In genomic region chr3:14141144-14141543, GRCh38 we compare ENCODE assay signal across 11 cellular contexts. TPM values are rescaled to one million over a fixed set of nuclear protein-coding genes. Genes with fewer than 3 reads are reported as not detected.
DNase-seq lines count a peak whose midpoint lies in the region; ATAC-seq and TF ChIP-seq lines count a peak whose summit lies in the region.
"Had no signal": no experiment of that assay in that cellular context is flagged by ENCODE, and none has a peak within 500 bp of the region (broad histone marks: within the 10 kb centered on the region; RNA-seq: fewer than 3 reads in every experiment).

No MANE protein-coding gene starts in this region.

- peaks cover 47% of the 10 kb centered on the region for H3K36me3 Mint-ChIP-seq in activated naive CD4-positive, alpha-beta T cell treated with anti-CD3 and anti-CD28 coated beads, Interleukin-2, amount 10 ng/mL, durations not matched to agents 7 days and 5 days
- peaks cover 7 to 18% of the 10 kb centered on the region in 2 donors for H3K36me3 Mint-ChIP-seq in activated naive CD4-positive, alpha-beta T cell treated with anti-CD3 and anti-CD28 coated beads, Interleukin-2, amount 50 U/mL, for 72 hours
- peaks cover 47% of the 10 kb centered on the region for H3K36me3 Mint-ChIP-seq in activated CD4-positive, alpha-beta memory T cell treated with anti-CD3 and anti-CD28 coated beads, Interleukin-2, amount 10 ng/mL, durations not matched to agents 7 days and 5 days (ENCODE audit: low read depth)

- no peaks in the 10 kb centered on the region for H3K27me3 ChIP-seq in tibial artery
- no peaks in the 10 kb centered on the region for H3K27me3 ChIP-seq in trophoblast cell (ENCODE audit: insufficient read depth, low read length)
- H3K27me3 ChIP-seq: BLaER1 had no signal

- H3K23ac ChIP-seq in trophoblast cell (ENCODE audit: low read length): no peak overlapping the region

- H3K9ac ChIP-seq in trophoblast cell (ENCODE audit: low read length): no peak overlapping the region
- H3K9ac ChIP-seq: BLaER1 had no signal

- peak overlapping the region; percentile 87 to 88 for H3K27ac ChIP-seq in tibial artery
- H3K27ac ChIP-seq in substantia nigra (ENCODE audit: low read depth, low read length, poor library complexity, severe bottlenecking): no peak overlapping the region
- no peak overlapping the region for H3K27ac ChIP-seq in trophoblast cell (ENCODE audit: low read depth, low read length)
- H3K27ac ChIP-seq: BLaER1, VCaP had no signal

- H3K4me3 Mint-ChIP-seq in activated naive CD4-positive, alpha-beta T cell treated with anti-CD3 and anti-CD28 coated beads, Interleukin-2, amount 10 ng/mL, durations not matched to agents 7 days and 5 days: no peak overlapping the region
- H3K4me3 Mint-ChIP-seq in activated CD4-positive, alpha-beta memory T cell treated with anti-CD3 and anti-CD28 coated beads, Interleukin-2, amount 10 ng/mL, durations not matched to agents 7 days and 5 days: no peak overlapping the region

- peak overlapping the region; percentile 95 for H3K27ac Mint-ChIP-seq in activated naive CD4-positive, alpha-beta T cell treated with anti-CD3 and anti-CD28 coated beads, Interleukin-2, amount 10 ng/mL, durations not matched to agents 7 days and 5 days
- peak overlapping the region in 1 of 2 donors; percentile 71 for H3K27ac Mint-ChIP-seq in activated naive CD4-positive, alpha-beta T cell treated with anti-CD3 and anti-CD28 coated beads, Interleukin-2, amount 50 U/mL, for 72 hours
- peak overlapping the region; percentile 49 for H3K27ac Mint-ChIP-seq in activated CD4-positive, alpha-beta memory T cell treated with anti-CD3 and anti-CD28 coated beads, Interleukin-2, amount 10 ng/mL, durations not matched to agents 7 days and 5 days

- no peak for ATAC-seq in activated naive CD4-positive, alpha-beta T cell treated with anti-CD3 and anti-CD28 coated beads, Interleukin-2, amount 50 U/mL, for 72 hours

- WGBS in trophoblast cell (ENCODE audit: extremely low coverage, insufficient coverage, insufficient read length): no CpG with 5 or more reads among the region's 2 CpGs

- CTCF ChIA-PET in activated naive CD4-positive, alpha-beta T cell treated with anti-CD3 and anti-CD28 coated beads, Interleukin-2, amount 10 ng/mL, durations not matched to agents 7 days and 5 days (lab: Charles Lee): no interaction called here
- CTCF ChIA-PET in activated CD4-positive, alpha-beta memory T cell treated with anti-CD3 and anti-CD28 coated beads, Interleukin-2, amount 10 ng/mL, durations not matched to agents 7 days and 5 days (lab: Charles Lee): interaction anchor here (1.0 kb wide), 1 partner anchor 15 kb away, joined by 5 read pairs; no protein-coding TSS in a partner anchor

- no peaks in the 10 kb centered on the region for H3K79me2 ChIP-seq in trophoblast cell (ENCODE audit: control insufficient read depth, insufficient read depth, low read length, poor library complexity)

- peaks cover 48% of the 10 kb centered on the region for H3K4me1 Mint-ChIP-seq in activated naive CD4-positive, alpha-beta T cell treated with anti-CD3 and anti-CD28 coated beads, Interleukin-2, amount 10 ng/mL, durations not matched to agents 7 days and 5 days
- H3K4me1 Mint-ChIP-seq in activated CD4-positive, alpha-beta memory T cell treated with anti-CD3 and anti-CD28 coated beads, Interleukin-2, amount 10 ng/mL, durations not matched to agents 7 days and 5 days: peaks cover 41% of the 10 kb centered on the region

- intact Hi-C loops in tibial artery (cut with DNase I; ENCODE audit: low total_unique reads): loop anchor here (5.0 kb wide), 1 partner anchor 36 kb away; the partner anchor contains the start of genes LSM3 and XPC

- DNase-seq in activated naive CD4-positive, alpha-beta T cell treated with anti-CD3 and anti-CD28 coated beads, Interleukin-2, amount 10 ng/mL, durations not matched to agents 7 days and 5 days: peak; percentile 19
- DNase-seq in activated naive CD4-positive, alpha-beta T cell treated with anti-CD3 and anti-CD28 coated beads, Interleukin-2, amount 50 U/mL, for 72 hours (ENCODE audit: low spot score in 2 of 2): no peak
- no peak for DNase-seq in activated CD4-positive, alpha-beta memory T cell treated with anti-CD3 and anti-CD28 coated beads, Interleukin-2, amount 10 ng/mL, durations not matched to agents 7 days and 5 days
- DNase-seq in iris pigment epithelial cell (ENCODE audit: low read depth) (peak; percentile 26), tibial artery (no peak), substantia nigra (lab: John Stamatoyannopoulos, UW) (no peak), AG08395 (ENCODE audit: low spot score) (no peak), trophoblast cell (no peak)
- DNase-seq: NCI-H446 treated with DMSO at 0.1 percent for 48 hours had no signal

- H3K4me3 ChIP-seq in tibial artery (no peak overlapping the region), trophoblast cell (ENCODE audit: low read depth, low read length) (no peak overlapping the region)
- H3K4me3 ChIP-seq: BLaER1 had no signal

- TF ChIP-seq CTCF in tibial artery (IDR thresholded peaks at IDR 0.05): no peak

- H2BK12ac ChIP-seq in trophoblast cell (ENCODE audit: low read length): no peak overlapping the region

- H3K36me3 ChIP-seq in tibial artery: peaks cover 36 to 67% (median 51%) of the 10 kb centered on the region in 3 donors
- H3K36me3 ChIP-seq in trophoblast cell (ENCODE audit: control insufficient read depth in 1 of 2, insufficient read depth in 2 of 2, low read length in 2 of 2): peaks cover 34 to 57% of the 10 kb centered on the region in 2 experiments

- no peak overlapping the region for H2AFZ ChIP-seq in trophoblast cell (ENCODE audit: insufficient read depth, low read length, poor library complexity)

- peaks cover 11% of the 10 kb centered on the region for H3K79me1 ChIP-seq in trophoblast cell (ENCODE audit: low read length)

- no peak overlapping the region for H3K4ac ChIP-seq in trophoblast cell (ENCODE audit: low read depth, low read length)

- H2BK120ac ChIP-seq in trophoblast cell (ENCODE audit: insufficient read depth, low read length, poor library complexity): no peak overlapping the region

- H2AK5ac ChIP-seq in trophoblast cell (ENCODE audit: low read length): no peak overlapping the region

- no peak overlapping the region for H3K18ac ChIP-seq in trophoblast cell (ENCODE audit: low read length)

- no peak overlapping the region for H3K14ac ChIP-seq in trophoblast cell (ENCODE audit: low read length)

- H3K4me2 ChIP-seq in trophoblast cell (ENCODE audit: low read length): no peak overlapping the region
- H3K4me2 ChIP-seq: BLaER1 had no signal

- no peak overlapping the region for H4K12ac ChIP-seq in trophoblast cell (ENCODE audit: low read depth, low read length)

- POLR2A ChIA-PET in activated CD4-positive, alpha-beta memory T cell treated with anti-CD3 and anti-CD28 coated beads, Interleukin-2, amount 10 ng/mL, durations not matched to agents 7 days and 5 days (lab: Charles Lee): interaction anchor here (1.0 to 11.0 kb wide), 3 partner anchors 10 to 38 kb away, joined by 3 to 133 read pairs (median 73); partner anchors contain the start of genes CHCHD4, LSM3, TMEM43 and XPC

- H3K27me3 Mint-ChIP-seq in activated naive CD4-positive, alpha-beta T cell treated with anti-CD3 and anti-CD28 coated beads, Interleukin-2, amount 10 ng/mL, durations not matched to agents 7 days and 5 days: no peaks in the 10 kb centered on the region
- H3K27me3 Mint-ChIP-seq in activated CD4-positive, alpha-beta memory T cell treated with anti-CD3 and anti-CD28 coated beads, Interleukin-2, amount 10 ng/mL, durations not matched to agents 7 days and 5 days: no peaks in the 10 kb centered on the region

- no peak overlapping the region for H2BK5ac ChIP-seq in trophoblast cell (ENCODE audit: low read depth, low read length, poor library complexity)

- no peak overlapping the region for H4K91ac ChIP-seq in trophoblast cell (ENCODE audit: low read depth, low read length)

- no peaks in the 10 kb centered on the region for H3K9me3 Mint-ChIP-seq in activated naive CD4-positive, alpha-beta T cell treated with anti-CD3 and anti-CD28 coated beads, Interleukin-2, amount 10 ng/mL, durations not matched to agents 7 days and 5 days
- no peaks in the 10 kb centered on the region for H3K9me3 Mint-ChIP-seq in activated naive CD4-positive, alpha-beta T cell treated with anti-CD3 and anti-CD28 coated beads, Interleukin-2, amount 50 U/mL, for 72 hours
- no peaks in the 10 kb centered on the region for H3K9me3 Mint-ChIP-seq in activated CD4-positive, alpha-beta memory T cell treated with anti-CD3 and anti-CD28 coated beads, Interleukin-2, amount 10 ng/mL, durations not matched to agents 7 days and 5 days

- H3K9me3 ChIP-seq in tibial artery (no peaks in the 10 kb centered on the region), trophoblast cell (ENCODE audit: insufficient read depth, low read depth, low read length) (peaks cover 3% of the 10 kb centered on the region)
- H3K9me3 ChIP-seq: BLaER1 had no signal

- peaks cover 0 to 90% (median 72%) of the 10 kb centered on the region in 4 donors for H3K4me1 ChIP-seq in tibial artery
- H3K4me1 ChIP-seq in trophoblast cell (ENCODE audit: control insufficient read depth in 1 of 2, insufficient read depth in 2 of 2, low read length in 2 of 2): peaks cover 15 to 17% of the 10 kb centered on the region in 2 experiments

- H4K8ac ChIP-seq in trophoblast cell (ENCODE audit: low read depth, low read length): no peak overlapping the region

RNA-seq across cellular contexts. Expression of gene TMEM43, which starts 16.3 kb away (rescaled TPM):
- 10 to 100 TPM; 17.5 to 37.1 TPM for total RNA-seq in activated naive CD4-positive, alpha-beta T cell treated with anti-CD3 and anti-CD28 coated beads, Interleukin-2, amount 50 U/mL, for 72 hours
- total RNA-seq in activated CD4-positive, alpha-beta memory T cell treated with anti-CD3 and anti-CD28 coated beads, Interleukin-2, amount 10 ng/mL, durations not matched to agents 7 days and 5 days: 10 to 100 TPM; 43.6 to 46.0 TPM
- 28.5 and 29.8 TPM in 2 replicates for polyA plus RNA-seq in trophoblast cell (2013)

RNA-seq across cellular contexts. Expression of gene CHCHD4, which starts 16.5 kb away (rescaled TPM):
- total RNA-seq in activated naive CD4-positive, alpha-beta T cell treated with anti-CD3 and anti-CD28 coated beads, Interleukin-2, amount 50 U/mL, for 72 hours: 10 to 100 TPM; 10.0 to 23.2 TPM
- 10 to 100 TPM; 11.5 to 12.8 TPM for total RNA-seq in activated CD4-positive, alpha-beta memory T cell treated with anti-CD3 and anti-CD28 coated beads, Interleukin-2, amount 10 ng/mL, durations not matched to agents 7 days and 5 days
- polyA plus RNA-seq in trophoblast cell (2013): 8.3 and 9.1 TPM in 2 replicates

RNA-seq across cellular contexts. Expression of gene XPC, which starts 37.3 kb away (rescaled TPM):
- total RNA-seq in activated naive CD4-positive, alpha-beta T cell treated with anti-CD3 and anti-CD28 coated beads, Interleukin-2, amount 50 U/mL, for 72 hours: 10 to 100 TPM; 24.5 to 51.4 TPM
- 10 to 100 TPM; 34.2 to 34.8 TPM for total RNA-seq in activated CD4-positive, alpha-beta memory T cell treated with anti-CD3 and anti-CD28 coated beads, Interleukin-2, amount 10 ng/mL, durations not matched to agents 7 days and 5 days
- polyA plus RNA-seq in trophoblast cell (2013): 26.3 and 26.6 TPM in 2 replicates

RNA-seq across cellular contexts. Expression of gene LSM3, which starts 37.5 kb away (rescaled TPM):
- total RNA-seq in activated naive CD4-positive, alpha-beta T cell treated with anti-CD3 and anti-CD28 coated beads, Interleukin-2, amount 50 U/mL, for 72 hours: 10 to 100 TPM; 20.5 to 24.5 TPM
- 10 to 100 TPM; 14.2 to 14.3 TPM for total RNA-seq in activated CD4-positive, alpha-beta memory T cell treated with anti-CD3 and anti-CD28 coated beads, Interleukin-2, amount 10 ng/mL, durations not matched to agents 7 days and 5 days
- 30.7 and 31.4 TPM in 2 replicates for polyA plus RNA-seq in trophoblast cell (2013)

Comparison
In these comparisons a context has a peak if more than half of its experiments do, and no peak if none do; other contexts are left out.
1. DNase-seq: peak in activated naive CD4-positive, alpha-beta T cell treated with anti-CD3 and anti-CD28 coated beads, Interleukin-2, amount 10 ng/mL, durations not matched to agents 7 days and 5 days (single experiment) and iris pigment epithelial cell (single experiment); none in activated naive CD4-positive, alpha-beta T cell treated with anti-CD3 and anti-CD28 coated beads, Interleukin-2, amount 50 U/mL, for 72 hours (0 of 2), activated CD4-positive, alpha-beta memory T cell treated with anti-CD3 and anti-CD28 coated beads, Interleukin-2, amount 10 ng/mL, durations not matched to agents 7 days and 5 days (single experiment), tibial artery (0 of 2), substantia nigra (0 of 49), AG08395 (single experiment) and trophoblast cell (0 of 2).
2. H3K27ac ChIP-seq: peak in tibial artery (2 of 2); none in substantia nigra (single experiment) and trophoblast cell (single experiment).